Comparison of ENCODE assay signal across 1 cellular context in genomic region chr12:51744235-51744634, GRCh38.
A peak's percentile ranks its signal among the peaks of the same experiment; 100 is the strongest.
TF ChIP-seq lines count a peak whose summit lies in the region.

No MANE protein-coding gene starts in this region.

TF ChIP-seq in HepG2, 621 proteins besides CTCF, POLR2A, EP300 and RAD21 (continued from another document):
- TF ChIP-seq ARID5B (CRISPR knock-in tag; IDR thresholded peaks at IDR 0.05): peak; percentile 26; the same call in 1 of the 2 replicates
- TF ChIP-seq JARID2 (CRISPR knock-in tag; IDR thresholded peaks at IDR 0.05; ENCODE audit: insufficient replicate concordance): no peak
- peak; percentile 20; the same call in 1 of the 2 replicates for TF ChIP-seq ZNF460 (CRISPR knock-in tag; IDR thresholded peaks at IDR 0.05; ENCODE audit: borderline replicate concordance)
- TF ChIP-seq ZFX (CRISPR knock-in tag; IDR thresholded peaks at IDR 0.05; ENCODE audit: low read depth): no peak
- TF ChIP-seq GATAD2A (CRISPR knock-in tag; IDR thresholded peaks at IDR 0.05): peak; percentile 29; the same call in 1 of the 2 replicates
- peak; percentile 28; the same call in 1 of the 2 replicates for TF ChIP-seq ZNF362 (CRISPR knock-in tag; IDR thresholded peaks at IDR 0.05; ENCODE audit: borderline replicate concordance)
